Comparison of ENCODE assay signal across 8 cellular contexts in the genomic region with DNA sequence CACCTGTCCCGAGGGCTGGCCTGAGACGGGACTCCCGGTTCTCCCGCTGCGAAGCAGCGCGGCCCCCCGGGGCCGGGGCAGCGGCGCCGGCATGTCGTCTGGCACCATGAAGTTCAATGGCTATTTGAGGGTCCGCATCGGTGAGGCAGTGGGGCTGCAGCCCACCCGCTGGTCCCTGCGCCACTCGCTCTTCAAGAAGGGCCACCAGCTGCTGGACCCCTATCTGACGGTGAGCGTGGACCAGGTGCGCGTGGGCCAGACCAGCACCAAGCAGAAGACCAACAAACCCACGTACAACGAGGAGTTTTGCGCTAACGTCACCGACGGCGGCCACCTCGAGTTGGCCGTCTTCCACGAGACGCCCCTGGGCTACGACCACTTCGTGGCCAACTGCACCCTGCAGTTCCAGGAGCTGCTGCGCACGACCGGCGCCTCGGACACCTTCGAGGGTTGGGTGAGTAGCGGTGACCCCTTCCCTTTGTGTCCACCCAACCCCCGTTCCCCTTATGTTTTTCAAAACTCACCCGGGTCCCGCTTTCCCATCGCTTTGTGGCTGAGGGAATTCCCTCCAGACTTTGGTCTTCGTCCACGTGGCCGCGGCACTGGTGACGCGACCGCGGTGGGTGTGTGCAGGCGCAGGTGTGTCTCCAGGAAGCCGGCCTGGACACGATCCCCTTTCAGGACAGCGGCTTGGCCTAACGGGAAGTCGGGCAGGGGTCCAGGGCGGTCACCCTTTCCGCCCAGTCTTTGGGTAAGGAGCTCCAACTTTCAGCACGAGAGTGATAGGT. TPM values are rescaled to one million over a fixed set of nuclear protein-coding genes. Genes with fewer than 3 reads are reported as not detected.
A peak's percentile ranks its signal among the peaks of the same experiment; 100 is the strongest.
DNase-seq lines count a peak whose midpoint lies in the region; ATAC-seq, FAIRE-seq and TF ChIP-seq lines count a peak whose summit lies in the region.

No MANE protein-coding gene starts in this region.

- no peaks in the 10 kb centered on the region for H3K27me3 ChIP-seq in body of pancreas

- DNase-seq in NCI-H146 (lab: John Stamatoyannopoulos, UW) (peak; percentile 48), body of pancreas (peak; percentile 77 to 87 (median 82)), kidney (peak; percentile 90), HK-2 (ENCODE audit: unreplicated experiment) (no peak), NCI-H2081 treated with DMSO at 0.1 percent for 48 hours (lab: John Stamatoyannopoulos, UW) (no peak)

- H3K4me1 ChIP-seq in body of pancreas (peaks cover 13% of the 10 kb centered on the region), kidney (ENCODE audit: control insufficient read depth in 1 of 2, insufficient read depth in 1 of 2, low read depth in 1 of 2, low read length in 2 of 2) (no peaks in the 10 kb centered on the region)

- TF ChIP-seq CTCF in body of pancreas (IDR thresholded peaks at IDR 0.05): no peak
- no peak for TF ChIP-seq CTCF in kidney (IDR thresholded peaks at IDR 0.05; ENCODE audit: borderline replicate concordance, extremely low read depth, insufficient read depth)

- ATAC-seq in GM19351 (IDR thresholded peaks at IDR 0.05; ENCODE audit: unreplicated experiment): peak; percentile 24
- peak; percentile 74 for ATAC-seq in body of pancreas
- ATAC-seq in HG03469 (IDR thresholded peaks at IDR 0.05; ENCODE audit: unreplicated experiment): no peak

- H3K9me3 ChIP-seq in body of pancreas (no peaks in the 10 kb centered on the region), kidney (ENCODE audit: control insufficient read depth in 1 of 2, low read length in 2 of 2) (no peaks in the 10 kb centered on the region)

- intact Hi-C loops in body of pancreas (cut with DNase I): no loop called here
- intact Hi-C loops in kidney (cut with DNase I): no loop called here

- peaks cover 4% of the 10 kb centered on the region for H3K9me3 Mint-ChIP-seq in stimulated activated naive CD8-positive, alpha-beta T cell treated with anti-CD3 and anti-CD28 coated beads, Interleukin-15, Interleukin-2, amounts not matched to agents 100 ng/mL and 50 ng/mL, for 24 hours

- no peaks in the 10 kb centered on the region for H3K27me3 Mint-ChIP-seq in stimulated activated naive CD8-positive, alpha-beta T cell treated with anti-CD3 and anti-CD28 coated beads, Interleukin-15, Interleukin-2, amounts not matched to agents 100 ng/mL and 50 ng/mL, for 24 hours

- peak overlapping the region; percentile 59 to 75 (median 71) for H3K27ac ChIP-seq in body of pancreas
- H3K27ac ChIP-seq in kidney (ENCODE audit: low read depth in 2 of 2, low read length in 2 of 2): peak overlapping the region in 1 of 2 donors; percentile 52

- H3K27ac Mint-ChIP-seq in stimulated activated naive CD8-positive, alpha-beta T cell treated with anti-CD3 and anti-CD28 coated beads, Interleukin-15, Interleukin-2, amounts not matched to agents 100 ng/mL and 50 ng/mL, for 24 hours: peak overlapping the region; percentile 93

- WGBS in body of pancreas, 2 donors: 0 to 1% methylated on average over 41 to 63 of the region's 63 CpGs

- peak overlapping the region; percentile 54 to 58 for H3K9ac ChIP-seq in kidney (ENCODE audit: low read length in 2 of 2)

- H3K36me3 ChIP-seq in body of pancreas (replicated peaks in 1 of 2; ENCODE audit: insufficient read depth in 1 of 2, low read depth in 2 of 2): no peaks in the 10 kb centered on the region
- H3K36me3 ChIP-seq in kidney (ENCODE audit: control insufficient read depth in 1 of 2, insufficient read depth in 2 of 2, low read length in 2 of 2): no peaks in the 10 kb centered on the region

- peaks cover 46% of the 10 kb centered on the region for H3K36me3 Mint-ChIP-seq in stimulated activated naive CD8-positive, alpha-beta T cell treated with anti-CD3 and anti-CD28 coated beads, Interleukin-15, Interleukin-2, amounts not matched to agents 100 ng/mL and 50 ng/mL, for 24 hours (ENCODE audit: low read depth)

- H3K4me3 ChIP-seq in body of pancreas (peak overlapping the region; percentile 29 to 67), kidney (ENCODE audit: low read length in 2 of 2) (peak overlapping the region; percentile 67 to 82)

- H3K4me1 Mint-ChIP-seq in stimulated activated naive CD8-positive, alpha-beta T cell treated with anti-CD3 and anti-CD28 coated beads, Interleukin-15, Interleukin-2, amounts not matched to agents 100 ng/mL and 50 ng/mL, for 24 hours (ENCODE audit: low read depth): peaks cover 35% of the 10 kb centered on the region

- FAIRE-seq in kidney (lab: Jason Lieb, UNC): no peak

- H3K4me3 Mint-ChIP-seq in stimulated activated naive CD8-positive, alpha-beta T cell treated with anti-CD3 and anti-CD28 coated beads, Interleukin-15, Interleukin-2, amounts not matched to agents 100 ng/mL and 50 ng/mL, for 24 hours: peak overlapping the region; percentile 99

- peak; percentile 16 to 53 (median 48) for TF ChIP-seq POLR2A in body of pancreas (IDR thresholded peaks at IDR 0.05)

RNA-seq across cellular contexts. Expression of gene PRKCH, which starts 0.8 kb away (rescaled TPM):
- total RNA-seq in body of pancreas (10 to 100 TPM; 18.2 to 82.4 TPM), kidney (47.0 TPM)
- 8.3 TPM for polyA plus RNA-seq in kidney (ENCODE audit: insufficient read depth, low read depth, low replicate concordance)

RNA-seq across cellular contexts. Expression of gene TMEM30B, which starts 41.1 kb away (rescaled TPM):
- total RNA-seq in body of pancreas: 10 to 100 TPM; 14.5 to 30.4 TPM
- total RNA-seq in kidney: 20.4 TPM
- polyA plus RNA-seq in kidney (ENCODE audit: insufficient read depth, low read depth, low replicate concordance): 9.4 TPM

Comparison
In these comparisons a context has a peak if more than half of its experiments do, and no peak if none do; other contexts are left out.
1. DNase-seq: peak in NCI-H146 (single experiment), body of pancreas (4 of 4) and kidney (single experiment); none in HK-2 (single experiment) and NCI-H2081 treated with DMSO at 0.1 percent for 48 hours (single experiment).